ENCODE assay signal across 9 cellular contexts in the genomic region with DNA sequence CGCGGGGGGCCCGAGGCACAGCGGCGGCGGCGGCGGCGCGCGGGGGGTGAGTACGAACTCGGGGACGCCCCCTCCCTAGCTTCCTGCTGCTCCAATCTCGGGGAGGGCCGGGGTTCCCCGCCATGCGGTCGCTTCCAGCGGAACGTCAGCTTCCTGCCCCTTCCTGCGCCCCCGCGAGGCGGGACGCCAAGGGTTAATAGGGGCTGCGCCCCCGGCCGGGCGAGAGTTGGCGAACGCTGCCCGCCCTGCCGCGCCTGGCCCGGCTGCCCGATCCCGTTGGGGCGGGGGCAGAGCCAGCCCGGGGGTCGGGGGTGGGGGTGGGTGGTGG. TPM values are rescaled to one million over a fixed set of nuclear protein-coding genes. Genes with fewer than 3 reads are reported as not detected.
DNase-seq lines count a peak whose midpoint lies in the region; ATAC-seq and TF ChIP-seq lines count a peak whose summit lies in the region.
"Had no signal": no experiment of that assay in that cellular context is flagged by ENCODE, and none has a peak within 500 bp of the region (broad histone marks: within the 10 kb centered on the region; RNA-seq: fewer than 3 reads in every experiment).

No MANE protein-coding gene starts in this region.

- peaks cover 5% of the 10 kb centered on the region for H3K27me3 ChIP-seq in mesendoderm (ENCODE audit: insufficient read depth, low read length, poor library complexity)

- WGBS in mesendoderm (ENCODE audit: extremely low coverage, insufficient coverage, low lambda C conversion rate): no CpG with 5 or more reads among the region's 41 CpGs

- no peaks in the 10 kb centered on the region for H3K36me3 Mint-ChIP-seq in activated CD8-positive, alpha-beta memory T cell treated with anti-CD3 and anti-CD28 coated beads, Interleukin-2, amount 10 ng/mL, durations not matched to agents 7 days and 5 days
- H3K36me3 Mint-ChIP-seq in MCF 10A (ENCODE audit: insufficient read depth, unreplicated experiment) (no peaks in the 10 kb centered on the region), type B pancreatic cell (no peaks in the 10 kb centered on the region)

- H3K4me3 ChIP-seq in mesendoderm (ENCODE audit: low read length): peak overlapping the region; percentile 63

- H3K23ac ChIP-seq in mesendoderm (ENCODE audit: low read length): no peak overlapping the region

- H3K9me3 Mint-ChIP-seq in activated CD8-positive, alpha-beta memory T cell treated with anti-CD3 and anti-CD28 coated beads, Interleukin-2, amount 10 ng/mL, durations not matched to agents 7 days and 5 days (ENCODE audit: low read depth): no peaks in the 10 kb centered on the region
- no peaks in the 10 kb centered on the region for H3K9me3 Mint-ChIP-seq in MCF 10A (ENCODE audit: unreplicated experiment)
- H3K9me3 Mint-ChIP-seq in type B pancreatic cell: no peaks in the 10 kb centered on the region
- H3K9me3 Mint-ChIP-seq: dendritic cell treated with granulocyte-macrophage colony-stimulating factor and Interleukin-4, amounts not matched to agents 40 ng/mL and 50 ng/mL, for 4 days had no signal

- H2BK15ac ChIP-seq in mesendoderm (replicated peaks; ENCODE audit: low read depth): no peak overlapping the region

- no peak overlapping the region for H3K27ac ChIP-seq in mesendoderm (ENCODE audit: low read depth, low read length)

- peaks cover 54% of the 10 kb centered on the region for H3K27me3 Mint-ChIP-seq in activated CD8-positive, alpha-beta memory T cell treated with anti-CD3 and anti-CD28 coated beads, Interleukin-2, amount 10 ng/mL, durations not matched to agents 7 days and 5 days
- H3K27me3 Mint-ChIP-seq in MCF 10A (ENCODE audit: insufficient read depth, unreplicated experiment): peaks cover 47% of the 10 kb centered on the region
- H3K27me3 Mint-ChIP-seq in type B pancreatic cell: peaks cover 28% of the 10 kb centered on the region

- H3K18ac ChIP-seq in mesendoderm (ENCODE audit: low read length): peak overlapping the region; percentile 94

- peaks cover 17% of the 10 kb centered on the region for H3K79me2 ChIP-seq in mesendoderm (ENCODE audit: control insufficient read depth, insufficient read depth, low read length)

- CTCF ChIA-PET in activated CD8-positive, alpha-beta memory T cell treated with anti-CD3 and anti-CD28 coated beads, Interleukin-2, amount 10 ng/mL, durations not matched to agents 7 days and 5 days (lab: Charles Lee): interaction anchor here (0.6 to 7.2 kb wide), 6 partner anchors 14 to 476 kb away, joined by 3 to 46 read pairs (median 4); no protein-coding TSS in a partner anchor
- CTCF ChIA-PET in MCF 10A (lab: Yijun Ruan, JAX): interaction anchor here (0.6 to 10.7 kb wide), 19 partner anchors 8 to 460 kb away, joined by 3 to 150 read pairs (median 5); no protein-coding TSS in a partner anchor

- H4K5ac ChIP-seq in mesendoderm (ENCODE audit: low read length): no peak overlapping the region

- H3K9ac ChIP-seq in mesendoderm (ENCODE audit: low read length): peak overlapping the region; percentile 85

- intact Hi-C loops in MCF 10A (cut with micrococcal nuclease): loop anchor here (1.0 to 10.0 kb wide), 2 partner anchors 51 to 135 kb away; no protein-coding TSS in a partner anchor

- H3K4me3 Mint-ChIP-seq in activated CD8-positive, alpha-beta memory T cell treated with anti-CD3 and anti-CD28 coated beads, Interleukin-2, amount 10 ng/mL, durations not matched to agents 7 days and 5 days: no peak overlapping the region
- H3K4me3 Mint-ChIP-seq in MCF 10A (ENCODE audit: unreplicated experiment): peak overlapping the region; percentile 70
- H3K4me3 Mint-ChIP-seq in type B pancreatic cell: peak overlapping the region; percentile 96

- BruUV-seq in MCF 10A (replicated peaks; lab: Mats Ljungman, UMichigan): no TSS peak

- peak; percentile 64 for DNase-seq in activated CD8-positive, alpha-beta memory T cell treated with anti-CD3 and anti-CD28 coated beads for 24 hours
- DNase-seq in activated CD8-positive, alpha-beta memory T cell treated with anti-CD3 and anti-CD28 coated beads, Interleukin-2, amount 10 ng/mL, durations not matched to agents 7 days and 5 days: no peak
- DNase-seq in MCF 10A (ENCODE audit: unreplicated experiment) (no peak), mesendoderm (no peak), type B pancreatic cell (ENCODE audit: extremely low spot score, unreplicated experiment) (no peak), NCI-H1417 treated with DMSO at 0.1 percent for 48 hours (lab: John Stamatoyannopoulos, UW) (no peak), cerebellar nuclear complex (lab: John Stamatoyannopoulos, UW) (no peak), DMS153 (lab: John Stamatoyannopoulos, UW) (no peak)

- peaks cover 8% of the 10 kb centered on the region for H3K4me1 Mint-ChIP-seq in activated CD8-positive, alpha-beta memory T cell treated with anti-CD3 and anti-CD28 coated beads, Interleukin-2, amount 10 ng/mL, durations not matched to agents 7 days and 5 days
- peaks cover 7% of the 10 kb centered on the region for H3K4me1 Mint-ChIP-seq in MCF 10A (ENCODE audit: insufficient read depth, unreplicated experiment)
- H3K4me1 Mint-ChIP-seq in type B pancreatic cell (ENCODE audit: unreplicated experiment): peaks cover 39% of the 10 kb centered on the region

- TF ChIP-seq CTCF in MCF 10A (IDR thresholded peaks at IDR 0.05; ENCODE audit: unreplicated experiment) (no peak), type B pancreatic cell (conservative IDR thresholded peaks at IDR 0.05) (no peak)

- H2BK5ac ChIP-seq in mesendoderm (ENCODE audit: low read length): no peak overlapping the region

- H3K4me1 ChIP-seq in mesendoderm (ENCODE audit: control insufficient read depth, low read depth, low read length): peaks cover 16% of the 10 kb centered on the region

- H3K27ac Mint-ChIP-seq in activated CD8-positive, alpha-beta memory T cell treated with anti-CD3 and anti-CD28 coated beads, Interleukin-2, amount 10 ng/mL, durations not matched to agents 7 days and 5 days: no peak overlapping the region
- H3K27ac Mint-ChIP-seq in MCF 10A (ENCODE audit: low read depth, unreplicated experiment) (no peak overlapping the region), type B pancreatic cell (no peak overlapping the region)
- H3K27ac Mint-ChIP-seq: dendritic cell treated with granulocyte-macrophage colony-stimulating factor and Interleukin-4, amounts not matched to agents 40 ng/mL and 50 ng/mL, for 4 days had no signal

- peak overlapping the region; percentile 81 for H3K56ac ChIP-seq in mesendoderm (ENCODE audit: low read length)

- H2BK120ac ChIP-seq in mesendoderm (ENCODE audit: low read depth, low read length): peak overlapping the region; percentile 38

- POLR2A ChIA-PET in MCF 10A (lab: Yijun Ruan, JAX): interaction anchor here (1.3 kb wide), 1 partner anchor 73 kb away, joined by 3 read pairs; no protein-coding TSS in a partner anchor

- H3K4me2 ChIP-seq in mesendoderm (ENCODE audit: low read length): peak overlapping the region; percentile 38

- no peaks in the 10 kb centered on the region for H3K36me3 ChIP-seq in mesendoderm (ENCODE audit: control insufficient read depth, insufficient read depth, low read length)

- ATAC-seq in activated CD8-positive, alpha-beta memory T cell treated with anti-CD3 and anti-CD28 coated beads, Interleukin-2, amount 10 ng/mL, durations not matched to agents 7 days and 5 days: no peak

- H3K4ac ChIP-seq in mesendoderm (ENCODE audit: low read depth, low read length): peak overlapping the region; percentile 75

- no peak overlapping the region for H4K8ac ChIP-seq in mesendoderm (ENCODE audit: low read depth, low read length)

- no peak overlapping the region for H2AK5ac ChIP-seq in mesendoderm (ENCODE audit: low read length)

- H3K79me1 ChIP-seq in mesendoderm (ENCODE audit: low read length): peaks cover 15% of the 10 kb centered on the region

RNA-seq across cellular contexts. Expression of gene COL27A1, which starts 0.6 kb away (rescaled TPM):
- under 1 TPM; 0.15 to 0.30 TPM for total RNA-seq in activated CD8-positive, alpha-beta memory T cell treated with anti-CD3 and anti-CD28 coated beads, Interleukin-2, amount 10 ng/mL, durations not matched to agents 7 days and 5 days
- total RNA-seq in MCF 10A (2022) (1.3 and 2.9 TPM in 2 replicates), type B pancreatic cell (ENCODE audit: low replicate concordance) (29.5 and 65.1 TPM in 2 replicates)
- 13.9 TPM for polyA plus RNA-seq in mesendoderm (2013, experiment 1 of 2)
- 13.5 TPM for polyA plus RNA-seq in mesendoderm (2013, experiment 2 of 2)

RNA-seq across cellular contexts. Expression of gene KIF12, which starts 56.8 kb away (rescaled TPM):
- not detected for total RNA-seq in activated CD8-positive, alpha-beta memory T cell treated with anti-CD3 and anti-CD28 coated beads, Interleukin-2, amount 10 ng/mL, durations not matched to agents 7 days and 5 days
- not detected in 2 replicates for total RNA-seq in MCF 10A (2022)
- polyA plus RNA-seq in mesendoderm (2013, experiment 1 of 2): 0.41 TPM
- 0.63 TPM for polyA plus RNA-seq in mesendoderm (2013, experiment 2 of 2)
- total RNA-seq in type B pancreatic cell (ENCODE audit: low replicate concordance): 33.2 and 35.9 TPM in 2 replicates

Comparison
In these comparisons a context has a peak if more than half of its experiments do, and no peak if none do; other contexts are left out.
1. RNA of gene KIF12, which starts 56.8 kb away (total RNA-seq): 33.2 to 35.9 TPM in type B pancreatic cell; not detected in activated CD8-positive, alpha-beta memory T cell treated with anti-CD3 and anti-CD28 coated beads, Interleukin-2, amount 10 ng/mL, durations not matched to agents 7 days and 5 days and not detected in MCF 10A; every median in the first group is over 10 times any median in the second.